Comparison of ENCODE assay signal across 1 cellular context in genomic region chr12:45681469-45681868, GRCh38.
TF ChIP-seq lines count a peak whose summit lies in the region.

No MANE protein-coding gene starts in this region.

TF ChIP-seq in K562, 482 proteins besides CTCF, POLR2A, EP300 and RAD21 (continued from another document):
- TF ChIP-seq, protein P1, sequence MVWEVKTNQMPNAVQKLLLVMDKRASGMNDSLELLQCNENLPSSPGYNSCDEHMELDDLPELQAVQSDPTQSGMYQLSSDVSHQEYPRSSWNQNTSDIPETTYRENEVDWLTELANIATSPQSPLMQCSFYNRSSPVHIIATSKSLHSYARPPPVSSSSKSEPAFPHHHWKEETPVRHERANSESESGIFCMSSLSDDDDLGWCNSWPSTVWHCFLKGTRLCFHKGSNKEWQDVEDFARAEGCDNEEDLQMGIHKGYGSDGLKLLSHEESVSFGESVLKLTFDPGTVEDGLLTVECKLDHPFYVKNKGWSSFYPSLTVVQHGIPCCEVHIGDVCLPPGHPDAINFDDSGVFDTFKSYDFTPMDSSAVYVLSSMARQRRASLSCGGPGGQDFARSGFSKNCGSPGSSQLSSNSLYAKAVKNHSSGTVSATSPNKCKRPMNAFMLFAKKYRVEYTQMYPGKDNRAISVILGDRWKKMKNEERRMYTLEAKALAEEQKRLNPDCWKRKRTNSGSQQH (CRISPR knock-in tag; IDR thresholded peaks at IDR 0.05): no peak
- no peak for TF ChIP-seq ZMIZ1 (IDR thresholded peaks at IDR 0.05; ENCODE audit: low read depth in 2 of 2, low read length in 2 of 2)
- no peak for TF ChIP-seq SAFB (IDR thresholded peaks at IDR 0.05; ENCODE audit: borderline replicate concordance, low read depth, low read length)
- TF ChIP-seq, protein P2, sequence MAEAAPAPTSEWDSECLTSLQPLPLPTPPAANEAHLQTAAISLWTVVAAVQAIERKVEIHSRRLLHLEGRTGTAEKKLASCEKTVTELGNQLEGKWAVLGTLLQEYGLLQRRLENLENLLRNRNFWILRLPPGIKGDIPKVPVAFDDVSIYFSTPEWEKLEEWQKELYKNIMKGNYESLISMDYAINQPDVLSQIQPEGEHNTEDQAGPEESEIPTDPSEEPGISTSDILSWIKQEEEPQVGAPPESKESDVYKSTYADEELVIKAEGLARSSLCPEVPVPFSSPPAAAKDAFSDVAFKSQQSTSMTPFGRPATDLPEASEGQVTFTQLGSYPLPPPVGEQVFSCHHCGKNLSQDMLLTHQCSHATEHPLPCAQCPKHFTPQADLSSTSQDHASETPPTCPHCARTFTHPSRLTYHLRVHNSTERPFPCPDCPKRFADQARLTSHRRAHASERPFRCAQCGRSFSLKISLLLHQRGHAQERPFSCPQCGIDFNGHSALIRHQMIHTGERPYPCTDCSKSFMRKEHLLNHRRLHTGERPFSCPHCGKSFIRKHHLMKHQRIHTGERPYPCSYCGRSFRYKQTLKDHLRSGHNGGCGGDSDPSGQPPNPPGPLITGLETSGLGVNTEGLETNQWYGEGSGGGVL (CRISPR knock-in tag; IDR thresholded peaks at IDR 0.05): no peak
- no peak for TF ChIP-seq TFAP4 (CRISPR knock-in tag; IDR thresholded peaks at IDR 0.05; ENCODE audit: borderline replicate concordance)
- TF ChIP-seq HNRNPL (IDR thresholded peaks at IDR 0.05; ENCODE audit: low read depth, low read length): no peak
- TF ChIP-seq NEUROD1 (IDR thresholded peaks at IDR 0.05; ENCODE audit: borderline replicate concordance, low read depth, low read length, partially characterized antibody): no peak
- TF ChIP-seq ZNF696 (CRISPR knock-in tag; conservative IDR thresholded peaks at IDR 0.05): no peak
- no peak for TF ChIP-seq ATF7 (IDR thresholded peaks at IDR 0.05)
- no peak for TF ChIP-seq PKNOX1 (IDR thresholded peaks at IDR 0.05)
- no peak for TF ChIP-seq THRAP3 (IDR thresholded peaks at IDR 0.05; ENCODE audit: borderline replicate concordance)
TF ChIP-seq in K562: peak in this region for 0.
